Comparison of ENCODE assay signal across 24 cellular contexts in the genomic region with DNA sequence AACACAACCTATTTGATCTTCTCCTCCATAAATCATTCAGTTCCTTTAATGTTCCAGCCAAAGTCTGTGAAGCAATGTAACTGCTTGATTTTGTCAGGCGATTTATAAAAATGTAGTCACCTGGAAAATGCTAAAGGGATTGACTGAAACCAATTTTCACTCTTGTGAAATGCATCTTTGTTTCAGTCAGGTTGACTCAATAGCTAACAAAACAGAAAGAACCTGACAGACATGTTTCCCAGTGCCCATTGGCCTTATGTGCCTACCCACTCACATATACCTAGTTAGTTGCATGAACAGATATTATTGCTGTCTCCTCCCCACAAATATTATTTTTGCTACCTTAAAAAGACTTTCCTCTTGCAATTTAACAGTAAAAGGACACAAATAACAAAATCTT.
DNase-seq lines count a peak whose midpoint lies in the region; ATAC-seq, FAIRE-seq and TF ChIP-seq lines count a peak whose summit lies in the region.
"Had no signal": no experiment of that assay in that cellular context is flagged by ENCODE, and none has a peak within 500 bp of the region (broad histone marks: within the 10 kb centered on the region; RNA-seq: fewer than 3 reads in every experiment).

No MANE protein-coding gene starts in this region.

- no peak for FAIRE-seq in bronchial epithelial cell (lab: Jason Lieb, UNC)
- FAIRE-seq: endometrium, kidney had no signal

- no peaks in the 10 kb centered on the region for H3K27me3 ChIP-seq in bronchial epithelial cell (ENCODE audit: control insufficient read depth, insufficient read depth, low read length)
- H3K27me3 ChIP-seq: cardiac muscle cell, transverse colon had no signal

- H3K4me3 ChIP-seq in bronchial epithelial cell (ENCODE audit: low read depth, low read length), result no peak overlapping the region
- H3K4me3 ChIP-seq: cardiac muscle cell, mucosa of descending colon, transverse colon had no signal

- no peaks in the 10 kb centered on the region for H3K9me3 ChIP-seq in T-helper 17 cell (ENCODE audit: control insufficient read depth, low read length, poor library complexity, severe bottlenecking)
- H3K9me3 ChIP-seq: mucosa of descending colon, SK-N-SH, transverse colon had no signal

- no peaks in the 10 kb centered on the region for H3K36me3 ChIP-seq in bronchial epithelial cell (ENCODE audit: control insufficient read depth, insufficient read depth, low read length)
- H3K36me3 ChIP-seq: cardiac muscle cell, transverse colon, WERI-Rb-1 had no signal

- no peaks in the 10 kb centered on the region for H3K27me3 Mint-ChIP-seq in activated naive CD4-positive, alpha-beta T cell treated with anti-CD3 and anti-CD28 coated beads, Interleukin-2, amount 10 ng/mL, durations not matched to agents 7 days and 5 days
- H3K27me3 Mint-ChIP-seq in T-helper 17 cell (no peaks in the 10 kb centered on the region), glutamatergic neuron (ENCODE audit: unreplicated experiment) (no peaks in the 10 kb centered on the region)
- no peaks in the 10 kb centered on the region for H3K27me3 Mint-ChIP-seq in stimulated activated naive CD8-positive, alpha-beta T cell treated with anti-CD3 and anti-CD28 coated beads, Interleukin-15, Interleukin-2, amounts not matched to agents 100 ng/mL and 50 ng/mL, for 24 hours
- H3K27me3 Mint-ChIP-seq: dendritic cell treated with granulocyte-macrophage colony-stimulating factor and Interleukin-4, amounts not matched to agents 40 ng/mL and 50 ng/mL, for 4 days had no signal

- no peak for DNase-seq in activated naive CD4-positive, alpha-beta T cell treated with anti-CD3 and anti-CD28 coated beads, Interleukin-2, amount 50 U/mL, for 72 hours (ENCODE audit: low spot score in 2 of 2)
- DNase-seq in activated naive CD4-positive, alpha-beta T cell treated with anti-CD3 and anti-CD28 coated beads, Interleukin-2, amount 10 ng/mL, durations not matched to agents 7 days and 5 days, result no peak
- DNase-seq in T-helper 17 cell (no peak), bronchial epithelial cell (ENCODE audit: low read depth) (peak; percentile 4), NCI-H1048 (lab: John Stamatoyannopoulos, UW) (no peak), glutamatergic neuron (no peak), DMS53 (lab: John Stamatoyannopoulos, UW) (no peak)
- DNase-seq: activated effector memory CD4-positive, alpha-beta T cell treated with anti-CD3 and anti-CD28 coated beads, Interleukin-2, amount 50 U/mL, for 16 hours; GF-D8; kidney; mucosa of descending colon; NCI-H1092 treated with DMSO at 0.1 percent for 48 hours; NCI-H2029; NCI-H2227 treated with DMSO at 0.1 percent for 48 hours; NCI-H69; right cardiac atrium; SK-N-SH; transverse colon; WERI-Rb-1 had no signal

- CTCF ChIA-PET in activated naive CD4-positive, alpha-beta T cell treated with anti-CD3 and anti-CD28 coated beads, Interleukin-2, amount 10 ng/mL, durations not matched to agents 7 days and 5 days (lab: Charles Lee), result no interaction called here

- no peak for TF ChIP-seq CTCF in bronchial epithelial cell (IDR thresholded peaks at IDR 0.05; ENCODE audit: insufficient read depth, low read length, severe bottlenecking)
- TF ChIP-seq CTCF in glutamatergic neuron (IDR thresholded peaks at IDR 0.05; ENCODE audit: partially characterized antibody, unreplicated experiment), result no peak

- peak; percentile 26 to 59 for ATAC-seq in activated naive CD4-positive, alpha-beta T cell treated with anti-CD3 and anti-CD28 coated beads, Interleukin-2, amount 50 U/mL, for 72 hours
- ATAC-seq in T-helper 17 cell, result no peak
- ATAC-seq: mucosa of descending colon, right cardiac atrium had no signal

- H3K9me3 Mint-ChIP-seq in activated naive CD4-positive, alpha-beta T cell treated with anti-CD3 and anti-CD28 coated beads, Interleukin-2, amount 50 U/mL, for 72 hours, result no peaks in the 10 kb centered on the region
- no peaks in the 10 kb centered on the region for H3K9me3 Mint-ChIP-seq in activated naive CD4-positive, alpha-beta T cell treated with anti-CD3 and anti-CD28 coated beads, Interleukin-2, amount 10 ng/mL, durations not matched to agents 7 days and 5 days
- H3K9me3 Mint-ChIP-seq in stimulated activated naive CD8-positive, alpha-beta T cell treated with anti-CD3 and anti-CD28 coated beads, Interleukin-15, Interleukin-2, amounts not matched to agents 100 ng/mL and 50 ng/mL, for 24 hours, result no peaks in the 10 kb centered on the region
- no peaks in the 10 kb centered on the region for H3K9me3 Mint-ChIP-seq in glutamatergic neuron (ENCODE audit: unreplicated experiment)
- H3K9me3 Mint-ChIP-seq: dendritic cell treated with granulocyte-macrophage colony-stimulating factor and Interleukin-4, amounts not matched to agents 40 ng/mL and 50 ng/mL, for 4 days; neural crest cell had no signal

- no peak overlapping the region for H3K4me3 Mint-ChIP-seq in activated naive CD4-positive, alpha-beta T cell treated with anti-CD3 and anti-CD28 coated beads, Interleukin-2, amount 10 ng/mL, durations not matched to agents 7 days and 5 days
- peak overlapping the region; percentile 75 for H3K4me3 Mint-ChIP-seq in T-helper 17 cell
- no peak overlapping the region for H3K4me3 Mint-ChIP-seq in stimulated activated naive CD8-positive, alpha-beta T cell treated with anti-CD3 and anti-CD28 coated beads, Interleukin-15, Interleukin-2, amounts not matched to agents 100 ng/mL and 50 ng/mL, for 24 hours
- no peak overlapping the region for H3K4me3 Mint-ChIP-seq in glutamatergic neuron (ENCODE audit: unreplicated experiment)
- H3K4me3 Mint-ChIP-seq: dendritic cell treated with granulocyte-macrophage colony-stimulating factor and Interleukin-4, amounts not matched to agents 40 ng/mL and 50 ng/mL, for 4 days; neural crest cell had no signal

- peaks cover 30% of the 10 kb centered on the region for H3K4me1 Mint-ChIP-seq in activated naive CD4-positive, alpha-beta T cell treated with anti-CD3 and anti-CD28 coated beads, Interleukin-2, amount 10 ng/mL, durations not matched to agents 7 days and 5 days
- H3K4me1 Mint-ChIP-seq in T-helper 17 cell (peaks cover 43% of the 10 kb centered on the region), glutamatergic neuron (ENCODE audit: low read depth, unreplicated experiment) (no peaks in the 10 kb centered on the region)
- peaks cover 54% of the 10 kb centered on the region for H3K4me1 Mint-ChIP-seq in stimulated activated naive CD8-positive, alpha-beta T cell treated with anti-CD3 and anti-CD28 coated beads, Interleukin-15, Interleukin-2, amounts not matched to agents 100 ng/mL and 50 ng/mL, for 24 hours (ENCODE audit: low read depth)

- peak overlapping the region in 1 of 2 donors; percentile 79 for H3K27ac Mint-ChIP-seq in activated naive CD4-positive, alpha-beta T cell treated with anti-CD3 and anti-CD28 coated beads, Interleukin-2, amount 50 U/mL, for 72 hours
- no peak overlapping the region for H3K27ac Mint-ChIP-seq in activated naive CD4-positive, alpha-beta T cell treated with anti-CD3 and anti-CD28 coated beads, Interleukin-2, amount 10 ng/mL, durations not matched to agents 7 days and 5 days
- no peak overlapping the region for H3K27ac Mint-ChIP-seq in T-helper 17 cell
- H3K27ac Mint-ChIP-seq in stimulated activated naive CD8-positive, alpha-beta T cell treated with anti-CD3 and anti-CD28 coated beads, Interleukin-15, Interleukin-2, amounts not matched to agents 100 ng/mL and 50 ng/mL, for 24 hours, result peak overlapping the region; percentile 84
- H3K27ac Mint-ChIP-seq in glutamatergic neuron (ENCODE audit: unreplicated experiment), result no peak overlapping the region
- H3K27ac Mint-ChIP-seq: dendritic cell treated with granulocyte-macrophage colony-stimulating factor and Interleukin-4, amounts not matched to agents 40 ng/mL and 50 ng/mL, for 4 days had no signal

- H3K36me3 Mint-ChIP-seq in activated naive CD4-positive, alpha-beta T cell treated with anti-CD3 and anti-CD28 coated beads, Interleukin-2, amount 50 U/mL, for 72 hours, result peaks cover 0 to 16% of the 10 kb centered on the region in 2 donors
- H3K36me3 Mint-ChIP-seq in activated naive CD4-positive, alpha-beta T cell treated with anti-CD3 and anti-CD28 coated beads, Interleukin-2, amount 10 ng/mL, durations not matched to agents 7 days and 5 days, result peaks cover 12% of the 10 kb centered on the region
- H3K36me3 Mint-ChIP-seq in T-helper 17 cell (ENCODE audit: low read depth), result no peaks in the 10 kb centered on the region
- no peaks in the 10 kb centered on the region for H3K36me3 Mint-ChIP-seq in stimulated activated naive CD8-positive, alpha-beta T cell treated with anti-CD3 and anti-CD28 coated beads, Interleukin-15, Interleukin-2, amounts not matched to agents 100 ng/mL and 50 ng/mL, for 24 hours (ENCODE audit: low read depth)
- no peaks in the 10 kb centered on the region for H3K36me3 Mint-ChIP-seq in glutamatergic neuron (ENCODE audit: unreplicated experiment)
